In genomic region chr22:26937213-26937612, GRCh38 we compare ENCODE assay signal across 16 cellular contexts.
DNase-seq lines count a peak whose midpoint lies in the region; TF ChIP-seq lines count a peak whose summit lies in the region.
"Had no signal": no experiment of that assay in that cellular context is flagged by ENCODE, and none has a peak within 500 bp of the region (broad histone marks: within the 10 kb centered on the region; RNA-seq: fewer than 3 reads in every experiment).

No MANE protein-coding gene starts in this region.

- no peak overlapping the region for H3K9ac ChIP-seq in MM.1S (ENCODE audit: low read length)

- H3K9me3 ChIP-seq in MM.1S (replicated peaks; ENCODE audit: insufficient read depth, low read length) = no peaks in the 10 kb centered on the region

- no peak overlapping the region for H2AFZ ChIP-seq in MM.1S (ENCODE audit: low read length)

- POLR2A ChIA-PET in HEK293T (lab: Yijun Ruan, JAX) = no interaction called here

- in situ Hi-C loops in astrocyte of the spinal cord (cut with HindIII; ENCODE audit: low sequenced_read_pairs) = no loop called here

- no peaks in the 10 kb centered on the region for H3K4me1 ChIP-seq in MM.1S (ENCODE audit: low read length)

- no peaks in the 10 kb centered on the region for H3K9me2 ChIP-seq in MM.1S (replicated peaks; ENCODE audit: insufficient read depth, low read length)

- H3K4me2 ChIP-seq in MM.1S (ENCODE audit: low read depth, low read length) = no peak overlapping the region

- DNase-seq in GM12864 (ENCODE audit: low read depth) = no peak
- DNase-seq in MM.1S = no peak
- no peak for DNase-seq in astrocyte of the spinal cord (ENCODE audit: low read depth, low spot score)
- DNase-seq in retinal pigment epithelial cell (ENCODE audit: low read depth) = no peak
- no peak for DNase-seq in HEK293T (ENCODE audit: extremely low spot score)
- no peak for DNase-seq in mucosa of gallbladder (ENCODE audit: low spot score)
- DNase-seq in activated CD4-positive, CD25-positive, alpha-beta regulatory T cell treated with anti-CD3 and anti-CD28 coated beads, Interleukin-2, amount 50 U/mL, for 72 hours = no peak
- no peak for DNase-seq in NCI-H2196 treated with DMSO at 0.1 percent for 48 hours (lab: John Stamatoyannopoulos, UW; ENCODE audit: unreplicated experiment)
- DNase-seq: CD8-positive, alpha-beta memory T cell; EL; MG63; NCI-H2029; NCI-H510A treated with DMSO at 0.1 percent for 48 hours; SIG-M5; T-helper 2 cell had no signal

- H4K20me1 ChIP-seq in MM.1S (ENCODE audit: insufficient read depth, low read length) = no peaks in the 10 kb centered on the region

- H3K4me3 ChIP-seq in GM12864 (ENCODE audit: low read depth, low read length) (no peak overlapping the region), MM.1S (ENCODE audit: low read length) (no peak overlapping the region), astrocyte of the spinal cord (ENCODE audit: low read depth, low read length) (no peak overlapping the region), retinal pigment epithelial cell (ENCODE audit: low read length) (no peak overlapping the region)
- H3K4me3 ChIP-seq: MG63 had no signal

- no peaks in the 10 kb centered on the region for H3F3A ChIP-seq in MM.1S (ENCODE audit: insufficient read depth, low read length)

- H3K27me3 ChIP-seq in MM.1S (replicated peaks; ENCODE audit: insufficient read depth, low read length) = peaks cover 11% of the 10 kb centered on the region; the same call in 1 of the 2 replicates
- H3K27me3 ChIP-seq: MG63 had no signal

- no peaks in the 10 kb centered on the region for H3K79me2 ChIP-seq in MM.1S (ENCODE audit: low read length)

- CTCF ChIA-PET in HEK293T (lab: Yijun Ruan, JAX) = no interaction called here

- no peaks in the 10 kb centered on the region for H3K36me3 ChIP-seq in MM.1S (replicated peaks; ENCODE audit: insufficient read depth, low read length)
- H3K36me3 ChIP-seq: MG63 had no signal

- no peak overlapping the region for H3K27ac ChIP-seq in MM.1S (ENCODE audit: low read length)
- H3K27ac ChIP-seq: HL-60 had no signal

- peak; percentile 21 for TF ChIP-seq CTCF in GM12864 (IDR thresholded peaks at IDR 0.05; ENCODE audit: low read depth, low read length, missing control alignments)
- peak; percentile 23; the same call in 1 of the 2 replicates for TF ChIP-seq CTCF in MM.1S (IDR thresholded peaks at IDR 0.05; ENCODE audit: low read length)
- TF ChIP-seq CTCF in astrocyte of the spinal cord (IDR thresholded peaks at IDR 0.05; ENCODE audit: low read depth, low read length) = peak; percentile 6
- peak; percentile 7 for TF ChIP-seq CTCF in retinal pigment epithelial cell (conservative IDR thresholded peaks at IDR 0.05; ENCODE audit: low read depth, low read length)

TF ChIP-seq in HEK293T, 16 proteins besides CTCF, POLR2A, EP300 and RAD21:
- TF ChIP-seq ELF4 (IDR thresholded peaks at IDR 0.05) (no peak), HDGF (IDR thresholded peaks at IDR 0.05; ENCODE audit: borderline replicate concordance) (no peak), FOXK2 (IDR thresholded peaks at IDR 0.05) (no peak), PKNOX1 (IDR thresholded peaks at IDR 0.05) (no peak)
